In the genomic region with DNA sequence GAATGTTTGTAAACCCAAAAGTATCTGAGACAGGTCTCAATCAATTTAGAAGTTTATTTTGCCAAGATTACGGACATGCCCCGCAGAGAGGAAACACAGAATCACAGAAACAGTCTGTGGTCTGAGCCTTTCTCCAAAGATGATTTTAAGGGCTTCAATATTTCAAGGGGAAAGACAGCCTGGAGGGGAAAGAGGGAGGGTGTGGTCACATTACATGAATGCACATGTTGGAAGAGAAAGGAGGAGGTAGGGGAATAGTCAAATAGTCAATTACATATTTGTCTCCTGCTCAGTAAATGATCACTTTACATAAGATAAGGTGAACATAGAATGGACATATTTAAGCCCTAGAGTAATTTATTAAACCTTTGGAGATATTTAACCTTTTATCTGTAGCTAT, we compare ENCODE assay signal across 16 cellular contexts. TPM values are rescaled to one million over a fixed set of nuclear protein-coding genes. Genes with fewer than 3 reads are reported as not detected.
"Had no signal": no experiment of that assay in that cellular context is flagged by ENCODE, and none has a peak within 500 bp of the region (broad histone marks: within the 10 kb centered on the region; RNA-seq: fewer than 3 reads in every experiment).

No MANE protein-coding gene starts in this region.

- ATAC-seq: gastroesophageal sphincter; heart right ventricle; left colon; stimulated activated memory B cell treated with anti-CD40 and anti-IgM and Interleukin-4, amounts not matched to agents 10 μg/mL and 1 μg/mL and 100 μg/mL, for 72 hours; WTC11 had no signal

- H3K36me3 ChIP-seq: brain microvascular endothelial cell, gastroesophageal sphincter, tibial artery had no signal

- H3K4me3 Mint-ChIP-seq: activated CD4-positive, alpha-beta T cell treated with anti-CD3 and anti-CD28 coated beads, Interleukin-2, amount 10 ng/mL, durations not matched to agents 24 days and 14 days; stimulated activated memory B cell treated with anti-CD40 and anti-IgM and Interleukin-4, amounts not matched to agents 10 μg/mL and 1 μg/mL and 100 μg/mL, for 72 hours; WTC11 had no signal

- H3K36me3 Mint-ChIP-seq: stimulated activated memory B cell treated with anti-CD40 and anti-IgM and Interleukin-4, amounts not matched to agents 10 μg/mL and 1 μg/mL and 100 μg/mL, for 72 hours; WTC11 had no signal

- H3K27ac Mint-ChIP-seq: activated CD4-positive, alpha-beta T cell treated with anti-CD3 and anti-CD28 coated beads, Interleukin-2, amount 10 ng/mL, durations not matched to agents 24 days and 14 days; stimulated activated memory B cell treated with anti-CD40 and anti-IgM and Interleukin-4, amounts not matched to agents 10 μg/mL and 1 μg/mL and 100 μg/mL, for 72 hours; WTC11 had no signal

- H3K27ac ChIP-seq: brain microvascular endothelial cell, gastroesophageal sphincter, tibial artery had no signal

- H3K4me1 Mint-ChIP-seq: stimulated activated memory B cell treated with anti-CD40 and anti-IgM and Interleukin-4, amounts not matched to agents 10 μg/mL and 1 μg/mL and 100 μg/mL, for 72 hours had no signal

- H3K27me3 ChIP-seq: brain microvascular endothelial cell, heart right ventricle had no signal

- H3K9me3 ChIP-seq: gastroesophageal sphincter, heart right ventricle, tibial artery had no signal

- H3K4me3 ChIP-seq: gastroesophageal sphincter, heart right ventricle, lung, tibial artery had no signal

- H3K4me1 ChIP-seq: gastroesophageal sphincter, tibial artery had no signal

- H3K9me3 Mint-ChIP-seq: stimulated activated memory B cell treated with anti-CD40 and anti-IgM and Interleukin-4, amounts not matched to agents 10 μg/mL and 1 μg/mL and 100 μg/mL, for 72 hours; T-helper 1 cell treated with Interleukin-12 subunit alpha and Interleukin-12 subunit beta and Interleukin-4 antibody, amounts not matched to agents 30 μg/mL and 1 μg/mL, for 36 hours had no signal

- DNase-seq: activated CD4-positive, alpha-beta T cell treated with anti-CD3 and anti-CD28 coated beads, Interleukin-2, amount 10 ng/mL, durations not matched to agents 24 days and 14 days; anterior cingulate cortex; brain microvascular endothelial cell; cerebellar nuclear complex; heart right ventricle; left colon had no signal

RNA-seq across cellular contexts. Expression of a gene that starts 12.3 kb away (rescaled TPM):
- total RNA-seq: activated CD4-positive, alpha-beta T cell treated with anti-CD3 and anti-CD28 coated beads, Interleukin-2, amount 10 ng/mL, durations not matched to agents 24 days and 14 days; activated CD8-positive, alpha-beta memory T cell treated with anti-CD3 and anti-CD28 coated beads for 36 hours; epithelial cell of proximal tubule; left colon; renal cortical epithelial cell; subcutaneous adipose tissue had no signal

RNA-seq across cellular contexts. Expression of a gene that starts 34.3 kb away (rescaled TPM):
- total RNA-seq: activated CD4-positive, alpha-beta T cell treated with anti-CD3 and anti-CD28 coated beads, Interleukin-2, amount 10 ng/mL, durations not matched to agents 24 days and 14 days; activated CD8-positive, alpha-beta memory T cell treated with anti-CD3 and anti-CD28 coated beads for 36 hours; epithelial cell of proximal tubule; gastroesophageal sphincter; heart right ventricle; left colon; lung; renal cortical epithelial cell; subcutaneous adipose tissue; WTC11 had no signal
- polyA plus RNA-seq: heart right ventricle had no signal

RNA-seq across cellular contexts. Expression of a gene that starts 38.5 kb away (rescaled TPM):
- total RNA-seq: activated CD4-positive, alpha-beta T cell treated with anti-CD3 and anti-CD28 coated beads, Interleukin-2, amount 10 ng/mL, durations not matched to agents 24 days and 14 days; activated CD8-positive, alpha-beta memory T cell treated with anti-CD3 and anti-CD28 coated beads for 36 hours; epithelial cell of proximal tubule; gastroesophageal sphincter; heart right ventricle; left colon; lung; renal cortical epithelial cell; subcutaneous adipose tissue; WTC11 had no signal
- polyA plus RNA-seq: heart right ventricle, lung had no signal
